Comparison of ENCODE assay signal across 2 cellular contexts in the genomic region with DNA sequence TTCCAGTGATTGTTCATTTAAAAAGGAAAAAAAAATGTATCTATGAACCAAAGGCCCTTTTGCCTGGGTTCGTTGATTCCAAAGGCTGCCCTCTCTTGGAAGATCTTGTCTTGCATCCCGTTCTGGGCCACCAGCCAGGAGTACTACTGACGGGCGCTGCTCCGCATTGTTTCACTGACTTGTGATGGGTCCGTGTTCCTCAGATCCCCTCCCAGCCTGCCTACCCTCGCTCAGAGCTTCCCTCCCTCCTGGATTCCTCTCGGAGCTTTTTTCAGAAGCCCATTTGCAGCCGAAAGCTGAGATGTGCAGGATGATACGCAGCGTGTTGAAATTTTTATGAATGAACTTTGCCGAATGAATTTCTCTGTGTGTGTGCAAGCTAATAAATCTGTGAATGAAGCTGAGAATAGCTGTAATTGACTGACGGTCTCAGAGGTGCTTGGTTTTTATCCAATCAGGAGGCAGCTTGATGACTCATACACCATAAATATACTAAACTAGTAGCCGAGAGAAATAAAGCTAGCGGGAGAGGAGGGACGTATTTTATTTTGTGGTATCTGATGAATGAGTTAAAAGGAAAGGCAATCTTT.
A peak's percentile ranks its signal among the peaks of the same experiment; 100 is the strongest.
TF ChIP-seq lines count a peak whose summit lies in the region.

A gene with protein sequence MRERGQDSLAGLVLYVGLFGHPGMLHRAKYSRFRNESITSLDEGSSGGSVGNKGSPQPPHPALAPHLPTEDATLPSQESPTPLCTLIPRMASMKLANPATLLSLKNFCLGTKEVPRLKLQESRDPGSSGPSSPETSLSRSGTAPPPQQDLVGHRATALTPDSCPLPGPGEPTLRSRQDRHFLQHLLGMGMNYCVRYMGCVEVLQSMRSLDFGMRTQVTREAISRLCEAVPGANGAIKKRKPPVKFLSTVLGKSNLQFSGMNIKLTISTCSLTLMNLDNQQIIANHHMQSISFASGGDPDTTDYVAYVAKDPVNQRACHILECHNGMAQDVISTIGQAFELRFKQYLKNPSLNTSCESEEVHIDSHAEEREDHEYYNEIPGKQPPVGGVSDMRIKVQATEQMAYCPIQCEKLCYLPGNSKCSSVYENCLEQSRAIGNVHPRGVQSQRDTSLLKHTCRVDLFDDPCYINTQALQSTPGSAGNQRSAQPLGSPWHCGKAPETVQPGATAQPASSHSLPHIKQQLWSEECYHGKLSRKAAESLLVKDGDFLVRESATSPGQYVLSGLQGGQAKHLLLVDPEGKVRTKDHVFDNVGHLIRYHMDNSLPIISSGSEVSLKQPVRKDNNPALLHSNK (minus strand): TSS at position 396 of the 590 bp plus-strand sequence. CDS start 904 bp downstream, outside the sequence.

TF ChIP-seq in HCT116, 20 proteins besides CTCF, POLR2A, EP300 and RAD21:
- TF ChIP-seq JUND (IDR thresholded peaks at IDR 0.05) (peak; percentile 53), FOSL1 (IDR thresholded peaks at IDR 0.05; ENCODE audit: low read depth) (peak; percentile 61), SP1 (IDR thresholded peaks at IDR 0.05; ENCODE audit: low read depth) (no peak), TCF7L2 (IDR thresholded peaks at IDR 0.05; ENCODE audit: borderline replicate concordance, extremely low read depth, insufficient read depth, insufficient read length) (no peak), EZH2 (IDR thresholded peaks at IDR 0.05) (no peak), ZFX (IDR thresholded peaks at IDR 0.05) (no peak), EZH2phosphoT487 (IDR thresholded peaks at IDR 0.05; ENCODE audit: borderline replicate concordance) (no peak), POLR2AphosphoS5 (IDR thresholded peaks at IDR 0.05; ENCODE audit: low read depth, low read length) (no peak), CEBPB (IDR thresholded peaks at IDR 0.05; ENCODE audit: low read depth) (no peak), CBX3 (IDR thresholded peaks at IDR 0.05; ENCODE audit: low read depth) (0 out of 2 replicates have a peak, but pooled peaks have one; percentile 32), ZNF274 (IDR thresholded peaks at IDR 0.05; ENCODE audit: low read depth, low read length) (no peak), ELF1 (IDR thresholded peaks at IDR 0.05; ENCODE audit: borderline replicate concordance, low read depth) (no peak)
- TF ChIP-seq, protein P1, sequence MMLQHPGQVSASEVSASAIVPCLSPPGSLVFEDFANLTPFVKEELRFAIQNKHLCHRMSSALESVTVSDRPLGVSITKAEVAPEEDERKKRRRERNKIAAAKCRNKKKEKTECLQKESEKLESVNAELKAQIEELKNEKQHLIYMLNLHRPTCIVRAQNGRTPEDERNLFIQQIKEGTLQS (IDR thresholded peaks at IDR 0.05) = no peak; the same call in 1 of the 2 replicates
- TF ChIP-seq, protein P2, sequence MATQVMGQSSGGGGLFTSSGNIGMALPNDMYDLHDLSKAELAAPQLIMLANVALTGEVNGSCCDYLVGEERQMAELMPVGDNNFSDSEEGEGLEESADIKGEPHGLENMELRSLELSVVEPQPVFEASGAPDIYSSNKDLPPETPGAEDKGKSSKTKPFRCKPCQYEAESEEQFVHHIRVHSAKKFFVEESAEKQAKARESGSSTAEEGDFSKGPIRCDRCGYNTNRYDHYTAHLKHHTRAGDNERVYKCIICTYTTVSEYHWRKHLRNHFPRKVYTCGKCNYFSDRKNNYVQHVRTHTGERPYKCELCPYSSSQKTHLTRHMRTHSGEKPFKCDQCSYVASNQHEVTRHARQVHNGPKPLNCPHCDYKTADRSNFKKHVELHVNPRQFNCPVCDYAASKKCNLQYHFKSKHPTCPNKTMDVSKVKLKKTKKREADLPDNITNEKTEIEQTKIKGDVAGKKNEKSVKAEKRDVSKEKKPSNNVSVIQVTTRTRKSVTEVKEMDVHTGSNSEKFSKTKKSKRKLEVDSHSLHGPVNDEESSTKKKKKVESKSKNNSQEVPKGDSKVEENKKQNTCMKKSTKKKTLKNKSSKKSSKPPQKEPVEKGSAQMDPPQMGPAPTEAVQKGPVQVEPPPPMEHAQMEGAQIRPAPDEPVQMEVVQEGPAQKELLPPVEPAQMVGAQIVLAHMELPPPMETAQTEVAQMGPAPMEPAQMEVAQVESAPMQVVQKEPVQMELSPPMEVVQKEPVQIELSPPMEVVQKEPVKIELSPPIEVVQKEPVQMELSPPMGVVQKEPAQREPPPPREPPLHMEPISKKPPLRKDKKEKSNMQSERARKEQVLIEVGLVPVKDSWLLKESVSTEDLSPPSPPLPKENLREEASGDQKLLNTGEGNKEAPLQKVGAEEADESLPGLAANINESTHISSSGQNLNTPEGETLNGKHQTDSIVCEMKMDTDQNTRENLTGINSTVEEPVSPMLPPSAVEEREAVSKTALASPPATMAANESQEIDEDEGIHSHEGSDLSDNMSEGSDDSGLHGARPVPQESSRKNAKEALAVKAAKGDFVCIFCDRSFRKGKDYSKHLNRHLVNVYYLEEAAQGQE (IDR thresholded peaks at IDR 0.05; ENCODE audit: low read depth) = no peak
- TF ChIP-seq, protein P3, sequence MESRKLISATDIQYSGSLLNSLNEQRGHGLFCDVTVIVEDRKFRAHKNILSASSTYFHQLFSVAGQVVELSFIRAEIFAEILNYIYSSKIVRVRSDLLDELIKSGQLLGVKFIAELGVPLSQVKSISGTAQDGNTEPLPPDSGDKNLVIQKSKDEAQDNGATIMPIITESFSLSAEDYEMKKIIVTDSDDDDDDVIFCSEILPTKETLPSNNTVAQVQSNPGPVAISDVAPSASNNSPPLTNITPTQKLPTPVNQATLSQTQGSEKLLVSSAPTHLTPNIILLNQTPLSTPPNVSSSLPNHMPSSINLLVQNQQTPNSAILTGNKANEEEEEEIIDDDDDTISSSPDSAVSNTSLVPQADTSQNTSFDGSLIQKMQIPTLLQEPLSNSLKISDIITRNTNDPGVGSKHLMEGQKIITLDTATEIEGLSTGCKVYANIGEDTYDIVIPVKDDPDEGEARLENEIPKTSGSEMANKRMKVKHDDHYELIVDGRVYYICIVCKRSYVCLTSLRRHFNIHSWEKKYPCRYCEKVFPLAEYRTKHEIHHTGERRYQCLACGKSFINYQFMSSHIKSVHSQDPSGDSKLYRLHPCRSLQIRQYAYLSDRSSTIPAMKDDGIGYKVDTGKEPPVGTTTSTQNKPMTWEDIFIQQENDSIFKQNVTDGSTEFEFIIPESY (IDR thresholded peaks at IDR 0.05; ENCODE audit: extremely low read depth, insufficient replicate concordance, low read length) = no peak

TF ChIP-seq in GM12878, 131 proteins besides CTCF, POLR2A, EP300 and RAD21:
- TF ChIP-seq ATF7 (IDR thresholded peaks at IDR 0.05; ENCODE audit: low read depth) (peak; percentile 58; the same call in 1 of the 2 replicates), JUNB (IDR thresholded peaks at IDR 0.05) (peak; percentile 36), ESRRA (IDR thresholded peaks at IDR 0.05; ENCODE audit: low read length) (no peak), HDAC6 (IDR thresholded peaks at IDR 0.05; ENCODE audit: unreplicated experiment) (no peak), TCF3 (IDR thresholded peaks at IDR 0.05; ENCODE audit: borderline replicate concordance, insufficient read depth, low read depth, low read length) (no peak), ETV6 (conservative IDR thresholded peaks at IDR 0.05 in 1 of 2, IDR thresholded peaks at IDR 0.05 in 1 of 2; ENCODE audit: borderline replicate concordance in 1 of 2, low read depth in 1 of 2) (no peak)
- TF ChIP-seq, protein P4, sequence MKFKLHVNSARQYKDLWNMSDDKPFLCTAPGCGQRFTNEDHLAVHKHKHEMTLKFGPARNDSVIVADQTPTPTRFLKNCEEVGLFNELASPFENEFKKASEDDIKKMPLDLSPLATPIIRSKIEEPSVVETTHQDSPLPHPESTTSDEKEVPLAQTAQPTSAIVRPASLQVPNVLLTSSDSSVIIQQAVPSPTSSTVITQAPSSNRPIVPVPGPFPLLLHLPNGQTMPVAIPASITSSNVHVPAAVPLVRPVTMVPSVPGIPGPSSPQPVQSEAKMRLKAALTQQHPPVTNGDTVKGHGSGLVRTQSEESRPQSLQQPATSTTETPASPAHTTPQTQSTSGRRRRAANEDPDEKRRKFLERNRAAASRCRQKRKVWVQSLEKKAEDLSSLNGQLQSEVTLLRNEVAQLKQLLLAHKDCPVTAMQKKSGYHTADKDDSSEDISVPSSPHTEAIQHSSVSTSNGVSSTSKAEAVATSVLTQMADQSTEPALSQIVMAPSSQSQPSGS (IDR thresholded peaks at IDR 0.05; ENCODE audit: low read length) = peak; percentile 66
- TF ChIP-seq, protein P5, sequence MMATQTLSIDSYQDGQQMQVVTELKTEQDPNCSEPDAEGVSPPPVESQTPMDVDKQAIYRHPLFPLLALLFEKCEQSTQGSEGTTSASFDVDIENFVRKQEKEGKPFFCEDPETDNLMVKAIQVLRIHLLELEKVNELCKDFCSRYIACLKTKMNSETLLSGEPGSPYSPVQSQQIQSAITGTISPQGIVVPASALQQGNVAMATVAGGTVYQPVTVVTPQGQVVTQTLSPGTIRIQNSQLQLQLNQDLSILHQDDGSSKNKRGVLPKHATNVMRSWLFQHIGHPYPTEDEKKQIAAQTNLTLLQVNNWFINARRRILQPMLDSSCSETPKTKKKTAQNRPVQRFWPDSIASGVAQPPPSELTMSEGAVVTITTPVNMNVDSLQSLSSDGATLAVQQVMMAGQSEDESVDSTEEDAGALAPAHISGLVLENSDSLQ (IDR thresholded peaks at IDR 0.05) = peak; percentile 41; the same call in 1 of the 2 replicates
